Comparison of ENCODE assay signal across 15 cellular contexts in genomic region chr10:94591461-94592205, GRCh38.
A peak's percentile ranks its signal among the peaks of the same experiment; 100 is the strongest.
DNase-seq lines count a peak whose midpoint lies in the region; ATAC-seq and TF ChIP-seq lines count a peak whose summit lies in the region.
"Had no signal": no experiment of that assay in that cellular context is flagged by ENCODE, and none has a peak within 500 bp of the region (broad histone marks: within the 10 kb centered on the region; RNA-seq: fewer than 3 reads in every experiment).

No MANE protein-coding gene starts in this region.

- TF ChIP-seq CTCF in GM10266 (IDR thresholded peaks at IDR 0.05; ENCODE audit: control insufficient read depth, insufficient read depth, low read depth, missing control alignments) = no peak

- DNase-seq in GM10266 (ENCODE audit: extremely low spot score) = peak; percentile 35
- no peak for DNase-seq in NCI-H526 treated with DMSO at 0.1 percent for 48 hours (lab: John Stamatoyannopoulos, UW)
- no peak for DNase-seq in NOMO-1 treated with DMSO at 0.1 percent for 48 hours (lab: John Stamatoyannopoulos, UW; ENCODE audit: unreplicated experiment)
- no peak for DNase-seq in KG1 (lab: John Stamatoyannopoulos, UW)
- no peak for DNase-seq in NCI-H2081 (lab: John Stamatoyannopoulos, UW)
- DNase-seq: dermis blood vessel endothelial cell; foreskin melanocyte; left lung; NCI-H2171 treated with DMSO at 0.1 percent for 48 hours; RPMI8226; stimulated activated CD4-positive, alpha-beta T cell treated with anti-CD3 and anti-CD28 coated beads, Interleukin-2, amount 100 ng/mL, for 24 hours had no signal

- ATAC-seq in GM18873 (IDR thresholded peaks at IDR 0.05; ENCODE audit: low FRiP score, unreplicated experiment) (peak; percentile 78), HG02623 (IDR thresholded peaks at IDR 0.05; ENCODE audit: unreplicated experiment) (peak; percentile 83), HG03442 (IDR thresholded peaks at IDR 0.05; ENCODE audit: unreplicated experiment) (peak; percentile 95)
- ATAC-seq: HCT116, left lung had no signal
